ENCODE assay signal across 1 cellular context in the genomic region with DNA sequence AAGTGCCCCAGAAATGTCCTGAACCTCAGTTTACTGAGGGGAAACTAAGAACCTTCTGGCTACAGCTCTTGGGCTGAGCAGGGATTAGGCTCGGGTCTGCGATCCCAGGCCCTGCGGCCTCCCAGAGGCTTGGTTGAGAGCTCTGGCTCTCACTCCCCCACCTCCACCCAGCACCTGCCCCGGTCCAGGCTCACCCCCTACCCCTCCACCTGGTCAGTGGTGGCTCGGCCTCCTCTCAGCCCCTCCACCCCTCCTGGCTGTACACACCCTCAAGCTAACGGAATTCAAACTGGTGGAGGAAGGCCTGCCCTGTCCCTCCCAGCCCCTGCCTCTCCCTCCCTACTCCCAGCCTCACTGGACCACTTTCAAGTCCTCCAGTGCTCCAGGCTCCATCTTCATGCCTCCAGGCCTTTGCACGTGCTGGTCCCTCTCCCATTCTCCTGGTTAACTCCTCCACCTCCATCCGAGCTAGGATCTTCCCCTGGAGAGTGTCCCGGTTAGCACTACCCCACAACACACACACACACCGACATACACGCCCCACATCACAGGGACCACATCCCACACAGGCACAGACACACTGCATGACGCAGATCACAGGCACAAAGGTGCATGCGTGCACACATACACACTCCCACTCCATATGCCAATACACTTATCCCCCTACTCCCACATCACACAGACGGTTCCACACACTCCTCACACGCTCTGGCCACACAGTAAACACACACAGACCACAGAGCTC.
TF ChIP-seq lines count a peak whose summit lies in the region.

No MANE protein-coding gene starts in this region.

TF ChIP-seq in WTC11, 78 proteins besides CTCF, POLR2A, EP300 and RAD21 (continued from another document):
- TF ChIP-seq, protein P1, sequence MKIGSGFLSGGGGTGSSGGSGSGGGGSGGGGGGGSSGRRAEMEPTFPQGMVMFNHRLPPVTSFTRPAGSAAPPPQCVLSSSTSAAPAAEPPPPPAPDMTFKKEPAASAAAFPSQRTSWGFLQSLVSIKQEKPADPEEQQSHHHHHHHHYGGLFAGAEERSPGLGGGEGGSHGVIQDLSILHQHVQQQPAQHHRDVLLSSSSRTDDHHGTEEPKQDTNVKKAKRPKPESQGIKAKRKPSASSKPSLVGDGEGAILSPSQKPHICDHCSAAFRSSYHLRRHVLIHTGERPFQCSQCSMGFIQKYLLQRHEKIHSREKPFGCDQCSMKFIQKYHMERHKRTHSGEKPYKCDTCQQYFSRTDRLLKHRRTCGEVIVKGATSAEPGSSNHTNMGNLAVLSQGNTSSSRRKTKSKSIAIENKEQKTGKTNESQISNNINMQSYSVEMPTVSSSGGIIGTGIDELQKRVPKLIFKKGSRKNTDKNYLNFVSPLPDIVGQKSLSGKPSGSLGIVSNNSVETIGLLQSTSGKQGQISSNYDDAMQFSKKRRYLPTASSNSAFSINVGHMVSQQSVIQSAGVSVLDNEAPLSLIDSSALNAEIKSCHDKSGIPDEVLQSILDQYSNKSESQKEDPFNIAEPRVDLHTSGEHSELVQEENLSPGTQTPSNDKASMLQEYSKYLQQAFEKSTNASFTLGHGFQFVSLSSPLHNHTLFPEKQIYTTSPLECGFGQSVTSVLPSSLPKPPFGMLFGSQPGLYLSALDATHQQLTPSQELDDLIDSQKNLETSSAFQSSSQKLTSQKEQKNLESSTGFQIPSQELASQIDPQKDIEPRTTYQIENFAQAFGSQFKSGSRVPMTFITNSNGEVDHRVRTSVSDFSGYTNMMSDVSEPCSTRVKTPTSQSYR (CRISPR knock-in tag; IDR thresholded peaks at IDR 0.05): no peak
- TF ChIP-seq, protein P2, sequence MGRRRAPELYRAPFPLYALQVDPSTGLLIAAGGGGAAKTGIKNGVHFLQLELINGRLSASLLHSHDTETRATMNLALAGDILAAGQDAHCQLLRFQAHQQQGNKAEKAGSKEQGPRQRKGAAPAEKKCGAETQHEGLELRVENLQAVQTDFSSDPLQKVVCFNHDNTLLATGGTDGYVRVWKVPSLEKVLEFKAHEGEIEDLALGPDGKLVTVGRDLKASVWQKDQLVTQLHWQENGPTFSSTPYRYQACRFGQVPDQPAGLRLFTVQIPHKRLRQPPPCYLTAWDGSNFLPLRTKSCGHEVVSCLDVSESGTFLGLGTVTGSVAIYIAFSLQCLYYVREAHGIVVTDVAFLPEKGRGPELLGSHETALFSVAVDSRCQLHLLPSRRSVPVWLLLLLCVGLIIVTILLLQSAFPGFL (CRISPR knock-in tag; IDR thresholded peaks at IDR 0.05; ENCODE audit: borderline replicate concordance): no peak
